ENCODE assay signal across 8 cellular contexts in genomic region chr1:53754484-53755312, GRCh38. TPM values are rescaled to one million over a fixed set of nuclear protein-coding genes. Genes with fewer than 3 reads are reported as not detected.
DNase-seq lines count a peak whose midpoint lies in the region; ATAC-seq and TF ChIP-seq lines count a peak whose summit lies in the region.

No MANE protein-coding gene starts in this region.

- in situ Hi-C loops in GM13977 (cut with MboI; ENCODE audit: low pct_unique_long_range_greater_than_20kb, low sequenced_read_pairs, unreplicated experiment), result no loop called here

- H3K9me3 ChIP-seq in thoracic aorta, result no peaks in the 10 kb centered on the region

- H3K36me3 ChIP-seq in thoracic aorta, result no peaks in the 10 kb centered on the region

- H3K4me1 ChIP-seq in thoracic aorta (ENCODE audit: control insufficient read depth in 1 of 2, low read depth in 2 of 2), result no peaks in the 10 kb centered on the region

- peak; percentile 45 for DNase-seq in CD1c-positive myeloid dendritic cell (ENCODE audit: extremely low spot score)
- peak; percentile 54 for DNase-seq in GM13977 (ENCODE audit: low spot score)
- DNase-seq in NCI-H446 (lab: John Stamatoyannopoulos, UW), result peak; percentile 78 to 83
- peak; percentile 78 for DNase-seq in astrocyte of the hippocampus (ENCODE audit: low read depth, low spot score)
- DNase-seq in iris pigment epithelial cell (ENCODE audit: low read depth), result peak; percentile 71
- DNase-seq in thoracic aorta (ENCODE audit: low spot score), result no peak

- H3K27ac ChIP-seq in thoracic aorta, result no peak overlapping the region

- no peak overlapping the region for H3K4me3 ChIP-seq in thoracic aorta

- H3K27me3 ChIP-seq in thoracic aorta (replicated peaks; ENCODE audit: insufficient read depth), result no peaks in the 10 kb centered on the region

- TF ChIP-seq CTCF in GM13977 (IDR thresholded peaks at IDR 0.05; ENCODE audit: extremely low read depth, insufficient read depth, missing control alignments) (peak; percentile 68), thoracic aorta (IDR thresholded peaks at IDR 0.05) (peak; percentile 60)

- ATAC-seq in thoracic aorta (ENCODE audit: insufficient number of reproducible peaks, low FRiP score, low read depth), result no peak
- ATAC-seq in HG03135 (IDR thresholded peaks at IDR 0.05; ENCODE audit: unreplicated experiment), result no peak
- ATAC-seq in HG03045 (IDR thresholded peaks at IDR 0.05; ENCODE audit: unreplicated experiment), result no peak

RNA-seq across cellular contexts. Expression of gene GLIS1, which starts 15.7 kb away (rescaled TPM):
- 1 to 10 TPM in 1 of 2 donors, not detected in 1; 2.6 TPM for total RNA-seq in thoracic aorta
